27 cellular contexts compared by ENCODE assay signal in the genomic region with DNA sequence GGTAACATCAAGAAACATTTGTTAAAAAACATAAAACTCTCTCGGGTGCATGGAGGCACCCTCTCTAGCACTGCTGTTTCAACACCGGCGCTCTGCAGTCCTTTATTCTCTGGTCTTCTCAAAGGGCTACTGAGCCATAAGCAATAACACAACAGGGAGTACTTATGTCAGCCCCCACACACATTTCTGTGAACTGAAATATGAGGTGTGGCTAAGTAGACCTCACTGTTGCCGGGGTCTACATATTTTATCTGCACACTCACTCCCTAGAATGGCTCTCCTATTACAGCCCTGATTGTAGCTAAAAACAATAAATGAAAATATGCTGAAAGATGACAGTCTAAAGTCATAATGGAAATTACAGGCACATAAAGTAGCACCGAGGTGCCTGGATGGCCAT.
"Had no signal": no experiment of that assay in that cellular context is flagged by ENCODE, and none has a peak within 500 bp of the region (broad histone marks: within the 10 kb centered on the region; RNA-seq: fewer than 3 reads in every experiment).

No MANE protein-coding gene starts in this region.

- H3K27me3 Mint-ChIP-seq: memory B cell; naive B cell; natural killer cell treated with Interleukin-12 subunit alpha and Interleukin-12 subunit beta and Interleukin-15 and Interleukin-18, amount 100 ng/mL, for 72 hours; stimulated activated naive B cell treated with anti-CD40 and anti-IgM and Interleukin-4, amounts not matched to agents 10 μg/mL and 1 μg/mL and 100 μg/mL, for 72 hours; stimulated activated naive CD8-positive, alpha-beta T cell treated with anti-CD3 and anti-CD28 coated beads, Interleukin-15, Interleukin-2, amounts not matched to agents 100 ng/mL and 50 ng/mL, for 24 hours had no signal

- H3K9me3 Mint-ChIP-seq: memory B cell; mesothelial cell of epicardium; naive B cell; stimulated activated naive B cell treated with anti-CD40 and anti-IgM and Interleukin-4, amounts not matched to agents 10 μg/mL and 1 μg/mL and 100 μg/mL, for 72 hours; stimulated activated naive CD8-positive, alpha-beta T cell treated with anti-CD3 and anti-CD28 coated beads, Interleukin-15, Interleukin-2, amounts not matched to agents 100 ng/mL and 50 ng/mL, for 24 hours had no signal

- H3K4me1 ChIP-seq: heart right ventricle, prostate gland, right atrium auricular region, sigmoid colon, tibial nerve, vagina had no signal

- H3K27ac ChIP-seq: coronary artery, esophagus squamous epithelium, heart right ventricle, neutrophil, prostate gland, right atrium auricular region, sigmoid colon, thoracic aorta, tibial nerve, vagina had no signal

- DNase-seq: dermis blood vessel endothelial cell; effector memory CD4-positive, alpha-beta T cell; esophagus squamous epithelium; foreskin melanocyte; glutamatergic neuron; heart right ventricle; hippocampal formation; mucosa of descending colon; naive B cell; sigmoid colon; small intestine; stimulated activated CD4-positive, alpha-beta T cell treated with anti-CD3 and anti-CD28 coated beads, Interleukin-15, amount 100 ng/mL, for 24 hours; stimulated activated CD4-positive, alpha-beta T cell treated with anti-CD3 and anti-CD28 coated beads, Interleukin-2, amount 100 ng/mL, for 48 hours; stimulated activated naive B cell treated with anti-CD40 and anti-IgM and Interleukin-4, amounts not matched to agents 10 μg/mL and 1 μg/mL and 100 μg/mL, for 72 hours had no signal

- H3K27ac Mint-ChIP-seq: memory B cell; mesothelial cell of epicardium; naive B cell; natural killer cell treated with Interleukin-12 subunit alpha and Interleukin-12 subunit beta and Interleukin-15 and Interleukin-18, amount 100 ng/mL, for 72 hours; stimulated activated naive B cell treated with anti-CD40 and anti-IgM and Interleukin-4, amounts not matched to agents 10 μg/mL and 1 μg/mL and 100 μg/mL, for 72 hours; stimulated activated naive CD8-positive, alpha-beta T cell treated with anti-CD3 and anti-CD28 coated beads, Interleukin-15, Interleukin-2, amounts not matched to agents 100 ng/mL and 50 ng/mL, for 24 hours had no signal

- H3K36me3 ChIP-seq: esophagus squamous epithelium, heart right ventricle, neutrophil, prostate gland, right atrium auricular region, sigmoid colon, thoracic aorta, tibial nerve, vagina had no signal

- H3K4me3 Mint-ChIP-seq: memory B cell; mesothelial cell of epicardium; naive B cell; natural killer cell treated with Interleukin-12 subunit alpha and Interleukin-12 subunit beta and Interleukin-15 and Interleukin-18, amount 100 ng/mL, for 72 hours; neural crest cell; stimulated activated naive B cell treated with anti-CD40 and anti-IgM and Interleukin-4, amounts not matched to agents 10 μg/mL and 1 μg/mL and 100 μg/mL, for 72 hours; stimulated activated naive CD8-positive, alpha-beta T cell treated with anti-CD3 and anti-CD28 coated beads, Interleukin-15, Interleukin-2, amounts not matched to agents 100 ng/mL and 50 ng/mL, for 24 hours had no signal

- H3K4me3 ChIP-seq: coronary artery, esophagus squamous epithelium, heart right ventricle, lung, mucosa of descending colon, prostate gland, right atrium auricular region, sigmoid colon, thoracic aorta, tibial nerve, vagina had no signal

- H3K9me3 ChIP-seq: esophagus squamous epithelium, heart right ventricle, mucosa of descending colon, neutrophil, prostate gland, right atrium auricular region, sigmoid colon, thoracic aorta, tibial nerve, vagina had no signal

- H3K27me3 ChIP-seq: esophagus squamous epithelium, heart right ventricle, neutrophil, right atrium auricular region, sigmoid colon, tibial nerve, vagina had no signal

- H3K4me1 Mint-ChIP-seq: memory B cell; naive B cell; stimulated activated naive B cell treated with anti-CD40 and anti-IgM and Interleukin-4, amounts not matched to agents 10 μg/mL and 1 μg/mL and 100 μg/mL, for 72 hours had no signal

- ATAC-seq: heart right ventricle; mucosa of descending colon; natural killer cell treated with Interleukin-12 subunit alpha and Interleukin-12 subunit beta and Interleukin-15 and Interleukin-18, amount 100 ng/mL, for 72 hours; stimulated activated naive B cell treated with anti-CD40 and anti-IgM and Interleukin-4, amounts not matched to agents 10 μg/mL and 1 μg/mL and 100 μg/mL, for 72 hours had no signal

- H3K36me3 Mint-ChIP-seq: memory B cell; mesothelial cell of epicardium; naive B cell; natural killer cell treated with Interleukin-12 subunit alpha and Interleukin-12 subunit beta and Interleukin-15 and Interleukin-18, amount 100 ng/mL, for 72 hours; stimulated activated naive B cell treated with anti-CD40 and anti-IgM and Interleukin-4, amounts not matched to agents 10 μg/mL and 1 μg/mL and 100 μg/mL, for 72 hours had no signal
